23 cellular contexts compared by ENCODE assay signal in genomic region chr20:63563186-63563935, GRCh38. TPM values are rescaled to one million over a fixed set of nuclear protein-coding genes. Genes with fewer than 3 reads are reported as not detected.
"Had no signal": no experiment of that assay in that cellular context is flagged by ENCODE, and none has a peak within 500 bp of the region (broad histone marks: within the 10 kb centered on the region; RNA-seq: fewer than 3 reads in every experiment).

No MANE protein-coding gene starts in this region.

- DNase-seq: hypothalamus; islet precursor cell; left ventricle myocardium inferior; mesendoderm; naive B cell; natural killer cell; nephron progenitor cell; ovary; right lobe of liver; stimulated activated CD4-positive, alpha-beta T cell treated with anti-CD3 and anti-CD28 coated beads, Interleukin-4, amount 100 ng/mL, for 24 hours; stimulated activated naive CD4-positive, alpha-beta T cell; tibial artery; trophoblast cell; upper lobe of right lung; uterus had no signal

- H3K27me3 ChIP-seq: neural progenitor cell, ovary, right atrium auricular region, right lobe of liver, spleen, suprapubic skin, tibial artery, upper lobe of right lung, uterus had no signal

- ATAC-seq: natural killer cell; right lobe of liver; stimulated activated effector memory CD8-positive, alpha-beta T cell treated with anti-CD3 and anti-CD28 coated beads, Interleukin-12 subunit alpha, Interleukin-12 subunit beta, amount 100 ng/mL, for 72 hours; upper lobe of right lung had no signal

- H3K4me1 ChIP-seq: left ventricle myocardium inferior, neural progenitor cell, right atrium auricular region, right lobe of liver, tibial artery, uterus had no signal

- H3K4me3 ChIP-seq: left ventricle myocardium inferior, lung, neural progenitor cell, ovary, right atrium auricular region, right lobe of liver, skin epidermis, spleen, suprapubic skin, thoracic aorta, tibial artery, upper lobe of right lung, uterus had no signal

- H3K27ac ChIP-seq: left ventricle myocardium inferior, neural progenitor cell, ovary, right atrium auricular region, right lobe of liver, skin epidermis, spleen, suprapubic skin, thoracic aorta, tibial artery, upper lobe of right lung, uterus had no signal

- H3K9me3 ChIP-seq: left ventricle myocardium inferior, ovary, right atrium auricular region, right lobe of liver, spleen, suprapubic skin, thoracic aorta, tibial artery, upper lobe of right lung, uterus had no signal

- H3K4me2 ChIP-seq: neural progenitor cell had no signal

- H3K36me3 ChIP-seq: neural progenitor cell, ovary, uterus had no signal

RNA-seq across cellular contexts. Expression of gene SRMS, which starts 15.8 kb away (rescaled TPM):
- polyA plus RNA-seq: ovary had no signal
